1 cellular context compared by ENCODE assay signal in genomic region chr14:90287791-90288190, GRCh38.
TF ChIP-seq lines count a peak whose summit lies in the region.

No MANE protein-coding gene starts in this region.

TF ChIP-seq in SK-N-SH treated with all-trans-retinoic acid at 6 μM for 48 hours, 23 proteins besides CTCF, POLR2A, EP300 and RAD21 (continued from another document):
- TF ChIP-seq, protein P1, sequence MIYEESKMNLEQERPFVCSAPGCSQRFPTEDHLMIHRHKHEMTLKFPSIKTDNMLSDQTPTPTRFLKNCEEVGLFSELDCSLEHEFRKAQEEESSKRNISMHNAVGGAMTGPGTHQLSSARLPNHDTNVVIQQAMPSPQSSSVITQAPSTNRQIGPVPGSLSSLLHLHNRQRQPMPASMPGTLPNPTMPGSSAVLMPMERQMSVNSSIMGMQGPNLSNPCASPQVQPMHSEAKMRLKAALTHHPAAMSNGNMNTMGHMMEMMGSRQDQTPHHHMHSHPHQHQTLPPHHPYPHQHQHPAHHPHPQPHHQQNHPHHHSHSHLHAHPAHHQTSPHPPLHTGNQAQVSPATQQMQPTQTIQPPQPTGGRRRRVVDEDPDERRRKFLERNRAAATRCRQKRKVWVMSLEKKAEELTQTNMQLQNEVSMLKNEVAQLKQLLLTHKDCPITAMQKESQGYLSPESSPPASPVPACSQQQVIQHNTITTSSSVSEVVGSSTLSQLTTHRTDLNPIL (CRISPR knock-in tag; IDR thresholded peaks at IDR 0.05; ENCODE audit: low read depth): no peak
- TF ChIP-seq BACH2 (CRISPR knock-in tag; IDR thresholded peaks at IDR 0.05; ENCODE audit: borderline replicate concordance) (no peak), OSR1 (CRISPR knock-in tag; IDR thresholded peaks at IDR 0.05) (no peak)
TF ChIP-seq in SK-N-SH treated with all-trans-retinoic acid at 6 μM for 48 hours: peak in this region for 0.
